In the genomic region with DNA sequence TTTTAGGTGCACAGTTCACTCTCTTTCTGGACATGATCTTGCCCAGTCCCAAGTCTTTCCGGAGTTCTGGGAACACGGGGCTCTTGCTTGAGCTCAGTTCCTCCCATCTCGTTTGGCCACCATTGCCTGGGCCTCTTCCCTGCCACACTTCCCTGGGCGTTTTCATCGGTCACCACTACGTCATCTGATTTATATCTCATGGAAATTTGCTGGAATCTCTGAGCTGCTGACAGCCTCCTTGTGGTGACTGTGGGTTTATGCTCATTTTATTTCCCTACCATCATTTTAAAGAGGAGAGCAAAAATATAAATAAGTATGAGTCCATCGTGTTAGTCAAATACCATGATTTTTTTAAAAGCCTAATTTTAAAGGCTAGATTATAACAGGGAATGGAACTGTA, we compare ENCODE assay signal across 19 cellular contexts.
A peak's percentile ranks its signal among the peaks of the same experiment; 100 is the strongest.
DNase-seq lines count a peak whose midpoint lies in the region; ATAC-seq, FAIRE-seq and TF ChIP-seq lines count a peak whose summit lies in the region.
"Had no signal": no experiment of that assay in that cellular context is flagged by ENCODE, and none has a peak within 500 bp of the region (broad histone marks: within the 10 kb centered on the region; RNA-seq: fewer than 3 reads in every experiment).

No MANE protein-coding gene starts in this region.

- no peaks in the 10 kb centered on the region for H4K20me1 ChIP-seq in GM23248 (ENCODE audit: insufficient read depth)
- H4K20me1 ChIP-seq in neural progenitor cell (ENCODE audit: low read depth): no peaks in the 10 kb centered on the region

- DNase-seq in GM23248: peak; percentile 16
- DNase-seq in LNCaP clone FGC (ENCODE audit: low read depth): peak; percentile 15
- peak; percentile 13 for DNase-seq in bronchial epithelial cell (ENCODE audit: low read depth)
- no peak for DNase-seq in neural progenitor cell (ENCODE audit: low spot score)
- no peak for DNase-seq in prostate gland (ENCODE audit: low spot score)
- no peak for DNase-seq in GM20000 (ENCODE audit: low spot score)
- DNase-seq: activated effector memory CD4-positive, alpha-beta T cell treated with anti-CD3 and anti-CD28 coated beads, Interleukin-2, amount 50 U/mL, for 16 hours; anterior cingulate cortex; cortex of kidney; heart left ventricle; kidney glomerular epithelial cell; NCI-H146; NCI-H226; nucleus accumbens; stimulated activated CD4-positive, alpha-beta T cell treated with anti-CD3 and anti-CD28 coated beads, Interleukin-4, amount 100 ng/mL, for 4 hours had no signal

- H3K9ac ChIP-seq in GM23248 (no peak overlapping the region), neural progenitor cell (no peak overlapping the region)

- H3F3A ChIP-seq in GM23248 (ENCODE audit: insufficient read depth) (no peaks in the 10 kb centered on the region), neural progenitor cell (ENCODE audit: low read depth) (no peaks in the 10 kb centered on the region)

- H3K4me1 ChIP-seq in GM23248 (ENCODE audit: insufficient read depth): no peaks in the 10 kb centered on the region
- H3K4me1 ChIP-seq in neural progenitor cell: no peaks in the 10 kb centered on the region
- no peaks in the 10 kb centered on the region for H3K4me1 ChIP-seq in prostate gland (replicated peaks)
- H3K4me1 ChIP-seq: heart left ventricle had no signal

- H3K27me3 ChIP-seq in GM23248 (replicated peaks; ENCODE audit: insufficient read depth) (no peaks in the 10 kb centered on the region), bronchial epithelial cell (ENCODE audit: control insufficient read depth, insufficient read depth, low read length) (no peaks in the 10 kb centered on the region), neural progenitor cell (no peaks in the 10 kb centered on the region), prostate gland (replicated peaks; ENCODE audit: insufficient read depth) (no peaks in the 10 kb centered on the region)
- H3K27me3 ChIP-seq: heart left ventricle had no signal

- H3K9me2 ChIP-seq in GM23248 (ENCODE audit: insufficient read depth): no peaks in the 10 kb centered on the region

- no peaks in the 10 kb centered on the region for H3K36me3 ChIP-seq in GM23248 (ENCODE audit: low read depth)
- no peaks in the 10 kb centered on the region for H3K36me3 ChIP-seq in bronchial epithelial cell (ENCODE audit: control insufficient read depth, insufficient read depth, low read length)
- no peaks in the 10 kb centered on the region for H3K36me3 ChIP-seq in neural progenitor cell
- no peaks in the 10 kb centered on the region for H3K36me3 ChIP-seq in prostate gland
- H3K36me3 ChIP-seq: heart left ventricle had no signal

- no peak for FAIRE-seq in bronchial epithelial cell (lab: Jason Lieb, UNC)
- FAIRE-seq: GM12878 had no signal

- H3K36me3 Mint-ChIP-seq in neural progenitor cell: no peaks in the 10 kb centered on the region

- no peaks in the 10 kb centered on the region for H3K27me3 Mint-ChIP-seq in neural progenitor cell (ENCODE audit: insufficient read depth, low read depth)

- no peak overlapping the region for H3K27ac Mint-ChIP-seq in neural progenitor cell

- H3K79me2 ChIP-seq in GM23248 (ENCODE audit: insufficient read depth) (no peaks in the 10 kb centered on the region), neural progenitor cell (ENCODE audit: low read depth) (no peaks in the 10 kb centered on the region)

- H2AFZ ChIP-seq in GM23248: no peak overlapping the region
- no peak overlapping the region for H2AFZ ChIP-seq in neural progenitor cell (replicated peaks)

- no peak overlapping the region for H3K4me3 Mint-ChIP-seq in neural progenitor cell

- peak; percentile 10; the same call in 1 of the 2 replicates for TF ChIP-seq CTCF in LNCaP clone FGC (IDR thresholded peaks at IDR 0.05; ENCODE audit: control insufficient read depth, extremely low read depth, insufficient read depth)
- TF ChIP-seq CTCF in bronchial epithelial cell (IDR thresholded peaks at IDR 0.05; ENCODE audit: insufficient read depth, low read length, severe bottlenecking): no peak
- peak; percentile 17 for TF ChIP-seq CTCF in neural progenitor cell (IDR thresholded peaks at IDR 0.05)
- no peak for TF ChIP-seq CTCF in prostate gland (IDR thresholded peaks at IDR 0.05)
- no peak for TF ChIP-seq CTCF in GM20000 (IDR thresholded peaks at IDR 0.05; ENCODE audit: extremely low read depth, missing control alignments)

- no peak for ATAC-seq in HG03196 (IDR thresholded peaks at IDR 0.05; ENCODE audit: unreplicated experiment)
- ATAC-seq: GM12878, heart left ventricle had no signal

- H3K4me1 Mint-ChIP-seq in neural progenitor cell: no peaks in the 10 kb centered on the region

- no peak overlapping the region for H3K4me2 ChIP-seq in GM23248 (ENCODE audit: unreplicated experiment)
- H3K4me2 ChIP-seq in neural progenitor cell: no peak overlapping the region

- intact Hi-C loops in prostate gland (cut with DNase I): no loop called here

- H3K27ac ChIP-seq in GM23248 (no peak overlapping the region), neural progenitor cell (no peak overlapping the region), prostate gland (no peak overlapping the region)
- H3K27ac ChIP-seq: heart left ventricle, SK-N-MC, skin epidermis had no signal

- in situ Hi-C loops in GM23248 (cut with MboI): no loop called here

- no peak overlapping the region for H3K4me3 ChIP-seq in GM23248
- H3K4me3 ChIP-seq in LNCaP clone FGC (ENCODE audit: low read depth, low read length): no peak overlapping the region
- H3K4me3 ChIP-seq in bronchial epithelial cell (ENCODE audit: low read depth, low read length): no peak overlapping the region
- no peak overlapping the region for H3K4me3 ChIP-seq in neural progenitor cell
- H3K4me3 ChIP-seq in prostate gland: no peak overlapping the region
- H3K4me3 ChIP-seq: GM12878, heart left ventricle, SK-N-MC, skin epidermis had no signal

- no peaks in the 10 kb centered on the region for H3K9me3 Mint-ChIP-seq in neural progenitor cell

- WGBS in GM23248 (ENCODE audit: low coverage in 1 of 2, low lambda C conversion rate in 2 of 2, missing lambda C conversion rate in 2 of 2), 2 experiments: 32% methylated on average over 7 of the region's 7 CpGs
- WGBS in prostate gland: 80% methylated on average over 7 of the region's 7 CpGs

- H3K9me3 ChIP-seq in GM23248 (ENCODE audit: low read depth) (no peaks in the 10 kb centered on the region), neural progenitor cell (ENCODE audit: low read depth) (no peaks in the 10 kb centered on the region), prostate gland (no peaks in the 10 kb centered on the region)

- TF ChIP-seq POLR2A in prostate gland (IDR thresholded peaks at IDR 0.05): no peak

Comparison
In these comparisons a context has a peak if more than half of its experiments do, and no peak if none do; other contexts are left out.
1. DNase-seq: peak in GM23248 (single experiment), LNCaP clone FGC (single experiment) and bronchial epithelial cell (single experiment); none in neural progenitor cell (single experiment), prostate gland (single experiment) and GM20000 (single experiment).
2. CTCF ChIP-seq: peak in LNCaP clone FGC (single experiment) and neural progenitor cell (single experiment); none in bronchial epithelial cell (single experiment), prostate gland (0 of 4) and GM20000 (single experiment).